ENCODE assay signal across 28 cellular contexts in the genomic region with DNA sequence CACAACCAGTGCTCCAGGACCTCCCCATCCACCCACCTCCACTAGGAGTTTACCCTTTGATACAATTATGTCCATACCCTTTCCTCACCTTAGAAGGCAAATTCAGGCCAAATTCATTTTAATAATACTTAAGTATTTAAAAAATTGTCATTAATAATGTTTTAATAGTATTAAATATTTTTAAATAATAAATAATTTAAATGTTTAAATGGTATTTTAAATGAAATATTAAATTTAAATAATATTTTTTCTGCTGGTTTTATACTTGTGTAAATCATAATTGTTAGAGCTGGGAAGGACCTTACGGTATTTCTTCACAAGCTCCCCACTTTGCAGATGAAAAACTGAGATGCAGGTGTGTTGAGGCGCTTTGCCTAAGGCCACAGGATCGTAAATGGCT.
"Had no signal": no experiment of that assay in that cellular context is flagged by ENCODE, and none has a peak within 500 bp of the region (broad histone marks: within the 10 kb centered on the region; RNA-seq: fewer than 3 reads in every experiment).

No MANE protein-coding gene starts in this region.

- H3K27ac Mint-ChIP-seq: dendritic cell treated with granulocyte-macrophage colony-stimulating factor and Interleukin-4, amounts not matched to agents 40 ng/mL and 50 ng/mL, for 4 days; effector memory CD8-positive, alpha-beta T cell; endodermal cell had no signal

- ATAC-seq: effector memory CD8-positive, alpha-beta T cell; esophagus mucosa; foreskin keratinocyte; gastrocnemius medialis; gastroesophageal sphincter; heart left ventricle; heart right ventricle had no signal

- H3K4me3 Mint-ChIP-seq: dendritic cell treated with granulocyte-macrophage colony-stimulating factor and Interleukin-4, amounts not matched to agents 40 ng/mL and 50 ng/mL, for 4 days; effector memory CD8-positive, alpha-beta T cell; endodermal cell had no signal

- H3K36me3 ChIP-seq: colonic mucosa, esophagus muscularis mucosa, esophagus squamous epithelium, gastrocnemius medialis, gastroesophageal sphincter, heart left ventricle, heart right ventricle had no signal

- DNase-seq: colonic mucosa; cortex of kidney; dermis blood vessel endothelial cell; dorsolateral prefrontal cortex; effector CD4-positive, alpha-beta T cell; effector CD8-positive, alpha-beta T cell; effector memory CD4-positive, alpha-beta T cell; effector memory CD8-positive, alpha-beta T cell; erythroblast; esophagus squamous epithelium; foreskin fibroblast; foreskin keratinocyte; foreskin melanocyte; gastrocnemius medialis; glutamatergic neuron; head of caudate nucleus; heart left ventricle; heart right ventricle had no signal

- H3K27ac ChIP-seq: colonic mucosa, coronary artery, dorsolateral prefrontal cortex, epithelial cell of prostate, esophagus muscularis mucosa, esophagus squamous epithelium, foreskin keratinocyte, gastrocnemius medialis, heart left ventricle, heart right ventricle had no signal

- H3K4me3 ChIP-seq: colonic mucosa, coronary artery, dorsolateral prefrontal cortex, esophagus muscularis mucosa, esophagus squamous epithelium, gastrocnemius medialis, gastroesophageal sphincter, heart left ventricle, heart right ventricle had no signal

- H3K9me3 ChIP-seq: colonic mucosa had no signal

- H3K4me1 ChIP-seq: colonic mucosa, foreskin keratinocyte, gastrocnemius medialis had no signal

- FAIRE-seq: colon, endometrium, endothelial cell of umbilical vein had no signal
